Comparison of ENCODE assay signal across 8 cellular contexts in the genomic region with DNA sequence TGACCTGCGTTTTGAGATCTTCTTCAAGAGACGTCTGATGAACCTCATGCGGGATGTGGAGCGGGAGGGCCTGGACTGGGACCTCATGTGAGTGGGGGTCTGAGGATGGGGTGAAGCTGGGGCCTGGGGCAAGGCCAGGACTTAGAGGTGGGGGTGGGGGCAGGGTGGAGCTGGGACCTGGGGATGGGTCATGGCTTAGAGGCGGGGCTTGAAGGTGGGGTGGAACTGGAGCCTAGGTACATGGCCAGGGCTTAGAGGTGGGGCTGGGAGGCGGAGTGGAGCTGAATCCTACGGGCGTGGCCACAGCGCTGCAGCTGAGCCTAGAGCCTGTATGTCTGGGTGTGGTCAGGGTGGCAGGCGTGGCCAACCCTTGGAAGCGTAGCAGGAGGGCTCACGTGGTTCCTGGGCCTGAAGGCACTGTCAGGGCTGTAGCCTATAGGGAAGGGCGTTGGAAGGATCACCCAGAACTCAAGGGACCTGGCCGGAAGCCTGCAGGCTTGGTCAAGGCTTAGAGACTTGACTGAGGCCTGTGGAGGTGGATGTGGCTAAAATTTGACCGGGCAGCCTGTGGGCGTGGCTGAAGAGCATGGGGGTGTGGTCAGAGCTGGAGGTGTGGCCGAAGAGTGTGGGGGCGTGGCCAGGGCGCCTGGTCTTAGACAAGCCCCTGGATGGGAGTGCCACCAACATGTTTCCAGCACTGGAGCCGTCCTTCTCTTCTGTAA. TPM values are rescaled to one million over a fixed set of nuclear protein-coding genes. Genes with fewer than 3 reads are reported as not detected.
DNase-seq lines count a peak whose midpoint lies in the region; ATAC-seq and TF ChIP-seq lines count a peak whose summit lies in the region.

No MANE protein-coding gene starts in this region.

- H3K4me3 Mint-ChIP-seq in HFFc6, result no peak overlapping the region
- peak overlapping the region; percentile 65 for H3K4me3 Mint-ChIP-seq in endothelial cell (ENCODE audit: unreplicated experiment)
- peak overlapping the region in 3 of 8 donors; percentile 9 to 59 (median 42) for H3K4me3 Mint-ChIP-seq in naive B cell

- H3K36me3 Mint-ChIP-seq in HFFc6 (ENCODE audit: low read depth), result peaks cover 26% of the 10 kb centered on the region
- peaks cover 30% of the 10 kb centered on the region for H3K36me3 Mint-ChIP-seq in endothelial cell (ENCODE audit: low read depth, unreplicated experiment)
- peaks cover 0 to 32% of the 10 kb centered on the region in 2 donors for H3K36me3 Mint-ChIP-seq in naive B cell

- H2AFZ ChIP-seq in DND-41 (ENCODE audit: low read depth, low read length), result no peak overlapping the region

- H3K27me3 Mint-ChIP-seq in HFFc6 (ENCODE audit: insufficient read depth), result peaks cover 4% of the 10 kb centered on the region
- H3K27me3 Mint-ChIP-seq in endothelial cell (ENCODE audit: unreplicated experiment), result peaks cover 6% of the 10 kb centered on the region
- H3K27me3 Mint-ChIP-seq in naive B cell, result no peaks in the 10 kb centered on the region

- no peaks in the 10 kb centered on the region for H3K4me1 ChIP-seq in DND-41 (ENCODE audit: insufficient read depth, low read length)
- H3K4me1 ChIP-seq in SJCRH30, result no peaks in the 10 kb centered on the region

- H3K4me1 Mint-ChIP-seq in HFFc6 (ENCODE audit: low read depth) (0 out of 2 replicates have a peak, but pooled peaks cover 4% of the 10 kb centered on the region), endothelial cell (ENCODE audit: unreplicated experiment) (peaks cover 4% of the 10 kb centered on the region), naive B cell (peaks cover 13 to 33% (median 16%) of the 10 kb centered on the region in 3 donors)

- DNase-seq in DND-41, result no peak
- peak; percentile 23 for DNase-seq in HFFc6
- DNase-seq in SJCRH30, result peak; percentile 66 to 75
- peak; percentile 68 for DNase-seq in endothelial cell (ENCODE audit: low spot score)
- peak; percentile 20 for DNase-seq in naive B cell
- no peak for DNase-seq in mesenteric fat pad (ENCODE audit: low spot score)
- DNase-seq in inferior parietal cortex (ENCODE audit: extremely low spot score), result no peak

- no peak for TF ChIP-seq CTCF in DND-41 (IDR thresholded peaks at IDR 0.05; ENCODE audit: borderline replicate concordance, extremely low read depth, low read length, poor library complexity, severe bottlenecking)
- TF ChIP-seq CTCF in HFFc6 (IDR thresholded peaks at IDR 0.05), result no peak
- TF ChIP-seq CTCF in endothelial cell (IDR thresholded peaks at IDR 0.05; ENCODE audit: unreplicated experiment), result no peak

- no peak overlapping the region for H3K4me3 ChIP-seq in DND-41 (ENCODE audit: low read depth in 1 of 2, low read length in 2 of 2)
- no peak overlapping the region for H3K4me3 ChIP-seq in SJCRH30

- H3K79me2 ChIP-seq in DND-41 (ENCODE audit: insufficient read depth, low read length), result no peaks in the 10 kb centered on the region

- ATAC-seq in DND-41 (ENCODE audit: insufficient read depth, low read depth) (peak; percentile 43; the same call in 2 of the 3 replicates), naive B cell (ENCODE audit: low read depth in 2 of 2) (peak; percentile 62 to 70), HG02571 (IDR thresholded peaks at IDR 0.05; ENCODE audit: unreplicated experiment) (no peak)

- H3K9me3 Mint-ChIP-seq in HFFc6 (no peaks in the 10 kb centered on the region), endothelial cell (ENCODE audit: unreplicated experiment) (no peaks in the 10 kb centered on the region), naive B cell (no peaks in the 10 kb centered on the region)

- H3K36me3 ChIP-seq in DND-41 (ENCODE audit: insufficient read depth, low read length) (peaks cover 78% of the 10 kb centered on the region), SJCRH30 (peaks cover 60% of the 10 kb centered on the region)

- H3K4me2 ChIP-seq in DND-41 (ENCODE audit: insufficient read depth, low read length), result no peak overlapping the region

- peaks cover 34% of the 10 kb centered on the region for H4K20me1 ChIP-seq in DND-41 (ENCODE audit: insufficient read depth, low read length)

- H3K9me3 ChIP-seq in DND-41 (ENCODE audit: insufficient read depth, low read length, severe bottlenecking) (no peaks in the 10 kb centered on the region), SJCRH30 (replicated peaks) (no peaks in the 10 kb centered on the region)

- H3K27me3 ChIP-seq in DND-41 (ENCODE audit: insufficient read depth, low read length, poor library complexity), result no peaks in the 10 kb centered on the region
- no peaks in the 10 kb centered on the region for H3K27me3 ChIP-seq in SJCRH30

- H3K27ac Mint-ChIP-seq in HFFc6 (no peak overlapping the region; the same call in 1 of the 2 replicates), endothelial cell (ENCODE audit: unreplicated experiment) (no peak overlapping the region), naive B cell (peak overlapping the region in 5 of 6 donors; percentile 23 to 81 (median 43))

- H3K27ac ChIP-seq in DND-41 (ENCODE audit: low read length) (no peak overlapping the region), SJCRH30 (no peak overlapping the region)

- no peak overlapping the region for H3K9ac ChIP-seq in DND-41 (ENCODE audit: low read depth, low read length)

RNA-seq across cellular contexts. Expression of a gene that starts 24.2 kb away (rescaled TPM):
- 100 to 1,000 TPM; 102 to 115 (median 106) TPM for total RNA-seq in HFFc6 (2021; fragmentation: NEBNext Ultra II Directional; extraction: Animal tissue kit (Norgen Biotek cat#: 25700))
- 115 and 117 TPM in 2 replicates for total RNA-seq in SJCRH30 (2014; rRNA removed; shearing (Covaris generic))
- total RNA-seq in endothelial cell (ENCODE audit: unreplicated experiment) (257 TPM), mesenteric fat pad (117 TPM)
- polyA plus RNA-seq in naive B cell (ENCODE audit: low read depth in 6 of 6), result 10 to 100 TPM in 5 of 6 donors, 1 to 10 TPM in 1; 5.2 to 21.8 (median 15.2) TPM

Comparison
In these comparisons a context has a peak if more than half of its experiments do, and no peak if none do; other contexts are left out.
1. DNase-seq: peak in HFFc6 (single experiment), SJCRH30 (2 of 2), endothelial cell (single experiment) and naive B cell (single experiment); none in DND-41 (single experiment), mesenteric fat pad (single experiment) and inferior parietal cortex (single experiment).
2. H3K27ac Mint-ChIP-seq: peak in naive B cell (5 of 6); none in HFFc6 (single experiment) and endothelial cell (single experiment).